In genomic region chr15:70059476-70060213, GRCh38 we compare ENCODE assay signal across 25 cellular contexts. TPM values are rescaled to one million over a fixed set of nuclear protein-coding genes. Genes with fewer than 3 reads are reported as not detected.
DNase-seq lines count a peak whose midpoint lies in the region; ATAC-seq and TF ChIP-seq lines count a peak whose summit lies in the region.
"Had no signal": no experiment of that assay in that cellular context is flagged by ENCODE, and none has a peak within 500 bp of the region (broad histone marks: within the 10 kb centered on the region; RNA-seq: fewer than 3 reads in every experiment).

No MANE protein-coding gene starts in this region.

- H3K27me3 ChIP-seq in neural progenitor cell, result no peaks in the 10 kb centered on the region
- H3K27me3 ChIP-seq: foreskin keratinocyte, hepatocyte, thyroid gland had no signal

- peak overlapping the region; percentile 41 for H3K27ac Mint-ChIP-seq in activated T-cell treated with anti-CD3 and anti-CD28 coated beads, Interleukin-2, amount 50 U/mL, for 24 hours
- peak overlapping the region; percentile 53 to 88 (median 84) for H3K27ac Mint-ChIP-seq in IgD-negative memory B cell
- peak overlapping the region; percentile 50 for H3K27ac Mint-ChIP-seq in endothelial cell (ENCODE audit: unreplicated experiment)
- peak overlapping the region; percentile 58 for H3K27ac Mint-ChIP-seq in stimulated activated effector memory CD8-positive, alpha-beta T cell treated with anti-CD3 and anti-CD28 coated beads, Interleukin-12 subunit alpha, Interleukin-12 subunit beta, amount 100 ng/mL, for 72 hours
- H3K27ac Mint-ChIP-seq in neural progenitor cell, result no peak overlapping the region
- H3K27ac Mint-ChIP-seq: T-cell had no signal

- H3K4me3 Mint-ChIP-seq in activated T-cell treated with anti-CD3 and anti-CD28 coated beads, Interleukin-2, amount 50 U/mL, for 24 hours, result no peak overlapping the region
- H3K4me3 Mint-ChIP-seq in IgD-negative memory B cell (no peak overlapping the region), endothelial cell (ENCODE audit: unreplicated experiment) (peak overlapping the region; percentile 43), neural progenitor cell (no peak overlapping the region)
- H3K4me3 Mint-ChIP-seq in stimulated activated effector memory CD8-positive, alpha-beta T cell treated with anti-CD3 and anti-CD28 coated beads, Interleukin-12 subunit alpha, Interleukin-12 subunit beta, amount 100 ng/mL, for 72 hours, result no peak overlapping the region
- H3K4me3 Mint-ChIP-seq: T-cell had no signal

- H3K36me3 Mint-ChIP-seq in activated T-cell treated with anti-CD3 and anti-CD28 coated beads, Interleukin-2, amount 50 U/mL, for 24 hours (ENCODE audit: low read depth), result peaks cover 99% of the 10 kb centered on the region
- H3K36me3 Mint-ChIP-seq in IgD-negative memory B cell (peaks cover 7% of the 10 kb centered on the region), endothelial cell (ENCODE audit: low read depth, unreplicated experiment) (peaks cover 38% of the 10 kb centered on the region), neural progenitor cell (peaks cover 29% of the 10 kb centered on the region)
- peaks cover 98% of the 10 kb centered on the region for H3K36me3 Mint-ChIP-seq in stimulated activated effector memory CD8-positive, alpha-beta T cell treated with anti-CD3 and anti-CD28 coated beads, Interleukin-12 subunit alpha, Interleukin-12 subunit beta, amount 100 ng/mL, for 72 hours

- H3K4me3 ChIP-seq in neural progenitor cell, result no peak overlapping the region
- H3K4me3 ChIP-seq: A549, hepatocyte, psoas muscle, thyroid gland had no signal

- DNase-seq in activated T-cell treated with anti-CD3 and anti-CD28 coated beads, Interleukin-2, amount 50 U/mL, for 24 hours, result no peak
- DNase-seq in activated T-cell treated with anti-CD3 and anti-CD28 coated beads, Interleukin-2, amount 50 U/mL, for 48 hours, result no peak
- DNase-seq in endothelial cell (ENCODE audit: low spot score) (no peak), neural progenitor cell (ENCODE audit: low spot score) (no peak)
- DNase-seq in stimulated activated effector memory CD8-positive, alpha-beta T cell treated with anti-CD3 and anti-CD28 coated beads, Interleukin-12 subunit alpha, Interleukin-12 subunit beta, amount 100 ng/mL, for 72 hours (ENCODE audit: low spot score in 2 of 2), result no peak
- DNase-seq: activated CD4-positive, alpha-beta T cell treated with anti-CD3 and anti-CD28 coated beads for 48 hours; activated CD8-positive, alpha-beta memory T cell treated with anti-CD3 and anti-CD28 coated beads, Interleukin-2, amount 50 U/mL, for 4 hours; activated naive CD4-positive, alpha-beta T cell; Calu3; erythroblast; foreskin keratinocyte; NCI-H1092; NCI-H2029 treated with DMSO at 0.1 percent for 48 hours; NCI-H345; NCI-H774; psoas muscle; SIG-M5; stimulated activated CD4-positive, alpha-beta T cell treated with anti-CD3 and anti-CD28 coated beads, Interleukin-1b, Interleukin-23, amount 100 ng/mL, for 48 hours; T-cell; thyroid gland had no signal

- H3F3A ChIP-seq in neural progenitor cell (ENCODE audit: low read depth), result no peaks in the 10 kb centered on the region

- no peak for ATAC-seq in stimulated activated effector memory CD8-positive, alpha-beta T cell treated with anti-CD3 and anti-CD28 coated beads, Interleukin-12 subunit alpha, Interleukin-12 subunit beta, amount 100 ng/mL, for 72 hours
- ATAC-seq in GM21528 (IDR thresholded peaks at IDR 0.05; ENCODE audit: low FRiP score, unreplicated experiment), result no peak
- ATAC-seq in GM18519 (IDR thresholded peaks at IDR 0.05; ENCODE audit: low FRiP score, unreplicated experiment), result no peak
- ATAC-seq: A549, foreskin keratinocyte, psoas muscle, T-cell had no signal

- no peak overlapping the region for H3K9ac ChIP-seq in neural progenitor cell

- no peaks in the 10 kb centered on the region for H3K4me1 Mint-ChIP-seq in activated T-cell treated with anti-CD3 and anti-CD28 coated beads, Interleukin-2, amount 50 U/mL, for 24 hours (ENCODE audit: low read depth)
- H3K4me1 Mint-ChIP-seq in IgD-negative memory B cell, result peaks cover 0 to 4% (median 1%) of the 10 kb centered on the region in 3 donors
- H3K4me1 Mint-ChIP-seq in endothelial cell (ENCODE audit: unreplicated experiment), result no peaks in the 10 kb centered on the region
- peaks cover 8% of the 10 kb centered on the region for H3K4me1 Mint-ChIP-seq in stimulated activated effector memory CD8-positive, alpha-beta T cell treated with anti-CD3 and anti-CD28 coated beads, Interleukin-12 subunit alpha, Interleukin-12 subunit beta, amount 100 ng/mL, for 72 hours
- peaks cover 44% of the 10 kb centered on the region for H3K4me1 Mint-ChIP-seq in neural progenitor cell
- H3K4me1 Mint-ChIP-seq: T-cell had no signal

- H3K4me2 ChIP-seq in neural progenitor cell, result no peak overlapping the region
- H3K4me2 ChIP-seq: A549, hepatocyte had no signal

- TF ChIP-seq CTCF in endothelial cell (IDR thresholded peaks at IDR 0.05; ENCODE audit: unreplicated experiment), result no peak
- TF ChIP-seq CTCF in neural progenitor cell (IDR thresholded peaks at IDR 0.05), result no peak

- H4K20me1 ChIP-seq in neural progenitor cell (ENCODE audit: low read depth), result peaks cover 26% of the 10 kb centered on the region

- H3K79me2 ChIP-seq in neural progenitor cell (ENCODE audit: low read depth), result peaks cover 3% of the 10 kb centered on the region

- no peak overlapping the region for H3K27ac ChIP-seq in neural progenitor cell
- H3K27ac ChIP-seq: A549, foreskin keratinocyte, hepatocyte, psoas muscle, thyroid gland had no signal

- H3K4me1 ChIP-seq in neural progenitor cell, result no peaks in the 10 kb centered on the region
- H3K4me1 ChIP-seq: A549, foreskin keratinocyte had no signal

- H3K9me3 ChIP-seq in neural progenitor cell (ENCODE audit: low read depth), result no peaks in the 10 kb centered on the region
- H3K9me3 ChIP-seq: A549, psoas muscle, thyroid gland had no signal

- H3K36me3 ChIP-seq in neural progenitor cell, result no peaks in the 10 kb centered on the region

- H2AFZ ChIP-seq in neural progenitor cell (replicated peaks), result no peak overlapping the region
- H2AFZ ChIP-seq: hepatocyte had no signal

- no peaks in the 10 kb centered on the region for H3K9me3 Mint-ChIP-seq in activated T-cell treated with anti-CD3 and anti-CD28 coated beads, Interleukin-2, amount 50 U/mL, for 24 hours
- H3K9me3 Mint-ChIP-seq in IgD-negative memory B cell (no peaks in the 10 kb centered on the region), endothelial cell (ENCODE audit: unreplicated experiment) (no peaks in the 10 kb centered on the region), neural progenitor cell (no peaks in the 10 kb centered on the region)
- H3K9me3 Mint-ChIP-seq in stimulated activated effector memory CD8-positive, alpha-beta T cell treated with anti-CD3 and anti-CD28 coated beads, Interleukin-12 subunit alpha, Interleukin-12 subunit beta, amount 100 ng/mL, for 72 hours, result no peaks in the 10 kb centered on the region
- H3K9me3 Mint-ChIP-seq: T-cell had no signal

- no peaks in the 10 kb centered on the region for H3K27me3 Mint-ChIP-seq in activated T-cell treated with anti-CD3 and anti-CD28 coated beads, Interleukin-2, amount 50 U/mL, for 24 hours
- no peaks in the 10 kb centered on the region for H3K27me3 Mint-ChIP-seq in IgD-negative memory B cell
- H3K27me3 Mint-ChIP-seq in endothelial cell (ENCODE audit: unreplicated experiment), result peaks cover 4% of the 10 kb centered on the region
- peaks cover 12% of the 10 kb centered on the region for H3K27me3 Mint-ChIP-seq in neural progenitor cell (ENCODE audit: insufficient read depth, low read depth)
- H3K27me3 Mint-ChIP-seq: T-cell had no signal

RNA-seq across cellular contexts. Expression of gene TLE3, which starts 38.1 kb away (rescaled TPM):
- 88.7 TPM for polyA plus RNA-seq in IgD-negative memory B cell
- total RNA-seq in endothelial cell (ENCODE audit: unreplicated experiment) (80.8 TPM), neural progenitor cell (ENCODE audit: low replicate concordance) (22.1 and 78.5 TPM in 2 replicates)
